19 cellular contexts compared by ENCODE assay signal in genomic region chr20:650281-650680, GRCh38. TPM values are rescaled to one million over a fixed set of nuclear protein-coding genes. Genes with fewer than 3 reads are reported as not detected.
"Had no signal": no experiment of that assay in that cellular context is flagged by ENCODE, and none has a peak within 500 bp of the region (broad histone marks: within the 10 kb centered on the region; RNA-seq: fewer than 3 reads in every experiment).

No MANE protein-coding gene starts in this region.

- H3K9me3 Mint-ChIP-seq: activated T-cell treated with anti-CD3 and anti-CD28 coated beads, Interleukin-2, amount 50 U/mL, for 4 hours; naive thymus-derived CD8-positive, alpha-beta T cell; stimulated activated naive CD8-positive, alpha-beta T cell treated with anti-CD3 and anti-CD28 coated beads, Interleukin-15, amount 100 ng/mL, for 72 hours had no signal

- H3K9me3 ChIP-seq: adrenal gland, prostate gland, upper lobe of left lung had no signal

- H3K4me3 Mint-ChIP-seq: stimulated activated naive CD8-positive, alpha-beta T cell treated with anti-CD3 and anti-CD28 coated beads, Interleukin-15, amount 100 ng/mL, for 72 hours had no signal

- H3K27ac Mint-ChIP-seq: stimulated activated naive CD8-positive, alpha-beta T cell treated with anti-CD3 and anti-CD28 coated beads, Interleukin-15, amount 100 ng/mL, for 72 hours had no signal

- H3K4me3 ChIP-seq: adrenal gland, esophagus muscularis mucosa, left ventricle myocardium inferior, prostate gland, SJSA1, spleen, upper lobe of left lung had no signal

- H3K27ac ChIP-seq: esophagus muscularis mucosa, prostate gland, SJSA1, upper lobe of left lung had no signal

- H3K27me3 ChIP-seq: adrenal gland, esophagus muscularis mucosa, SJSA1, upper lobe of left lung had no signal

- ATAC-seq: activated T-cell treated with anti-CD3 and anti-CD28 coated beads, Interleukin-2, amount 50 U/mL, for 4 hours; naive thymus-derived CD8-positive, alpha-beta T cell; sciatic nerve; stimulated activated naive CD8-positive, alpha-beta T cell treated with anti-CD3 and anti-CD28 coated beads, Interleukin-15, amount 100 ng/mL, for 72 hours had no signal

- DNase-seq: activated CD4-positive, alpha-beta T cell treated with anti-CD3 and anti-CD28 coated beads, Interleukin-2, amount 50 U/mL, for 1 hour; activated naive CD4-positive, alpha-beta T cell treated with Interleukin-2 at 50 U/mL for 16 hours; activated T-cell treated with anti-CD3 and anti-CD28 coated beads, Interleukin-2, amount 50 U/mL, for 4 hours; adrenal gland; hippocampal formation; left ventricle myocardium inferior; naive thymus-derived CD8-positive, alpha-beta T cell; spleen; stimulated activated naive CD8-positive, alpha-beta T cell treated with anti-CD3 and anti-CD28 coated beads, Interleukin-15, amount 100 ng/mL, for 72 hours; upper lobe of left lung had no signal

RNA-seq across cellular contexts. Expression of gene SCRT2, which starts 25.3 kb away (rescaled TPM):
- total RNA-seq: activated T-cell treated with anti-CD3 and anti-CD28 coated beads, Interleukin-2, amount 50 U/mL, for 4 hours; adrenal gland; cardiac septum; esophagus muscularis mucosa; glomerular endothelial cell; left ventricle myocardium inferior; mucosa of gallbladder; naive thymus-derived CD8-positive, alpha-beta T cell; osteoblast; sciatic nerve; SJSA1; upper lobe of left lung had no signal
- polyA plus RNA-seq: adrenal gland; keratinocyte; naive thymus-derived CD8-positive, alpha-beta T cell; spleen had no signal

RNA-seq across cellular contexts. Expression of gene TCF15, which starts 40.2 kb away (rescaled TPM):
- total RNA-seq: naive thymus-derived CD8-positive, alpha-beta T cell; osteoblast; SJSA1 had no signal
- polyA plus RNA-seq: keratinocyte; naive thymus-derived CD8-positive, alpha-beta T cell had no signal
